In the genomic region with DNA sequence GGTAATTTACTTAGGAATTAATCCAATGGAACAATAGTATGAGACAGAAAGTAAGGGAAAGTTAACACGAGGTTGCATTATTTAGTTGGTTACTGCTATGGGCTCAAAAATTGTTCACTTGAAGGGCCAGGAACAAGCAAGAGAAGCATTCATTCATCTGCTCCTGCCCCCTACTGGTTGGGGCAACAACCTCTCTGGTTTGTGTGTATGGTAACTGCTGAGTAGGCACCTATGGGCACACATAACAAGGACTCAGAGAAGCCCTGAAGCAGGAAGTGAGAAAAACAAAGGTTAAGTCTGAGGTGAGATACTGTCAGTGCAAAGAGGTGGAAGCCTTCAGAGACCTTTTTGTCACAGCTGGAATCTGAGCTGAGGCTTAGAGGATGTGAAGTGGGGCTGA, we compare ENCODE assay signal across 8 cellular contexts. TPM values are rescaled to one million over a fixed set of nuclear protein-coding genes. Genes with fewer than 3 reads are reported as not detected.
DNase-seq lines count a peak whose midpoint lies in the region; ATAC-seq and TF ChIP-seq lines count a peak whose summit lies in the region.

No MANE protein-coding gene starts in this region.

- H3K9ac ChIP-seq in neural progenitor cell = no peak overlapping the region

- peaks cover 10% of the 10 kb centered on the region for H3F3A ChIP-seq in neural progenitor cell (ENCODE audit: low read depth)

- H3K79me2 ChIP-seq in neural progenitor cell (ENCODE audit: low read depth) = no peaks in the 10 kb centered on the region

- DNase-seq in CD1c-positive myeloid dendritic cell (ENCODE audit: extremely low spot score) (peak; percentile 45), HUDEP-2 (lab: John Stamatoyannopoulos, UW; ENCODE audit: unreplicated experiment in 76 of 76) (peak in 51 of 76 experiments; percentile 1 to 65 (median 29)), astrocyte of the cerebellum (ENCODE audit: low read depth) (no peak), neural progenitor cell (ENCODE audit: low spot score) (no peak), putamen (ENCODE audit: low spot score) (no peak), ovary (no peak)

- in situ Hi-C loops in astrocyte of the cerebellum (cut with HindIII; ENCODE audit: low sequenced_read_pairs) = no loop called here

- no peak for TF ChIP-seq POLR2A in ovary (IDR thresholded peaks at IDR 0.05)

- H3K4me1 ChIP-seq in neural progenitor cell (peaks cover 5% of the 10 kb centered on the region), ovary (ENCODE audit: insufficient read depth) (no peaks in the 10 kb centered on the region)

- no peaks in the 10 kb centered on the region for H4K20me1 ChIP-seq in neural progenitor cell (ENCODE audit: low read depth)

- no peaks in the 10 kb centered on the region for H3K9me3 Mint-ChIP-seq in neural progenitor cell

- intact Hi-C loops in ovary (cut with DNase I) = loop anchor here (5.0 to 10.0 kb wide), 4 partner anchors 155 to 255 kb away; a partner anchor contains a TSS

- ATAC-seq in GM18520 (IDR thresholded peaks at IDR 0.05; ENCODE audit: unreplicated experiment) = peak; percentile 67
- ATAC-seq in GM18858 (IDR thresholded peaks at IDR 0.05; ENCODE audit: unreplicated experiment) = no peak

- peaks cover 20% of the 10 kb centered on the region for H3K4me1 Mint-ChIP-seq in neural progenitor cell

- H3K4me3 Mint-ChIP-seq in neural progenitor cell = no peak overlapping the region

- 70 to 88% (median 77%) methylated on average over 1 of the region's 1 CpG for WGBS in ovary, 3 donors

- H3K27me3 ChIP-seq in neural progenitor cell = peaks cover 21% of the 10 kb centered on the region
- no peaks in the 10 kb centered on the region for H3K27me3 ChIP-seq in ovary

- peak; percentile 15 for TF ChIP-seq CTCF in astrocyte of the cerebellum (IDR thresholded peaks at IDR 0.05; ENCODE audit: low read depth, low read length, missing control alignments)
- TF ChIP-seq CTCF in neural progenitor cell (IDR thresholded peaks at IDR 0.05) = peak; percentile 41
- TF ChIP-seq CTCF in ovary (IDR thresholded peaks at IDR 0.05) = no peak

- no peak for TF ChIP-seq EP300 in ovary (IDR thresholded peaks at IDR 0.05)

- H3K4me3 ChIP-seq in astrocyte of the cerebellum (ENCODE audit: low read depth, low read length) = no peak overlapping the region
- no peak overlapping the region for H3K4me3 ChIP-seq in neural progenitor cell
- H3K4me3 ChIP-seq in ovary = no peak overlapping the region

- H2AFZ ChIP-seq in neural progenitor cell (replicated peaks) = no peak overlapping the region

- no peaks in the 10 kb centered on the region for H3K36me3 ChIP-seq in neural progenitor cell
- H3K36me3 ChIP-seq in ovary = no peaks in the 10 kb centered on the region

- H3K27me3 Mint-ChIP-seq in neural progenitor cell (ENCODE audit: insufficient read depth, low read depth) = peaks cover 3% of the 10 kb centered on the region

- no peak overlapping the region for H3K4me2 ChIP-seq in neural progenitor cell

- H3K27ac Mint-ChIP-seq in neural progenitor cell = no peak overlapping the region

- no peaks in the 10 kb centered on the region for H3K36me3 Mint-ChIP-seq in neural progenitor cell

- no peak overlapping the region for H3K27ac ChIP-seq in neural progenitor cell
- H3K27ac ChIP-seq in ovary = no peak overlapping the region

- no peaks in the 10 kb centered on the region for H3K9me3 ChIP-seq in neural progenitor cell (ENCODE audit: low read depth)
- H3K9me3 ChIP-seq in ovary = no peaks in the 10 kb centered on the region

RNA-seq across cellular contexts. Expression of a gene that starts 34.4 kb away (rescaled TPM):
- 43.6 and 63.0 TPM in 2 replicates for total RNA-seq in neural progenitor cell (ENCODE audit: low replicate concordance)
- 10 to 100 TPM in 6 of 7 donors, 1 to 10 TPM in 1; 9.8 to 18.1 (median 15.6) TPM for total RNA-seq in ovary
- polyA plus RNA-seq in ovary = 10 to 100 TPM in 1 of 2 donors, 1 to 10 TPM in 1; 6.4 to 11.3 TPM

Comparison
In these comparisons a context has a peak if more than half of its experiments do, and no peak if none do; other contexts are left out.
1. DNase-seq: peak in CD1c-positive myeloid dendritic cell (single experiment) and HUDEP-2 (51 of 76); none in astrocyte of the cerebellum (single experiment), neural progenitor cell (single experiment), putamen (single experiment) and ovary (0 of 5).
2. CTCF ChIP-seq: peak in astrocyte of the cerebellum (single experiment) and neural progenitor cell (single experiment); none in ovary (0 of 3).